1 cellular context compared by ENCODE assay signal in genomic region chr3:143138948-143139347, GRCh38.
TF ChIP-seq lines count a peak whose summit lies in the region.

No MANE protein-coding gene starts in this region.

TF ChIP-seq in K562, 482 proteins besides CTCF, POLR2A, EP300 and RAD21 (continued from another document):
- TF ChIP-seq REST (CRISPR knock-in tag; IDR thresholded peaks at IDR 0.05; ENCODE audit: low read depth) (no peak), ZNF75A (CRISPR knock-in tag; IDR thresholded peaks at IDR 0.05) (no peak), MTF1 (CRISPR knock-in tag; IDR thresholded peaks at IDR 0.05; ENCODE audit: borderline replicate concordance) (no peak), MITF (IDR thresholded peaks at IDR 0.05) (no peak)
